In the genomic region with DNA sequence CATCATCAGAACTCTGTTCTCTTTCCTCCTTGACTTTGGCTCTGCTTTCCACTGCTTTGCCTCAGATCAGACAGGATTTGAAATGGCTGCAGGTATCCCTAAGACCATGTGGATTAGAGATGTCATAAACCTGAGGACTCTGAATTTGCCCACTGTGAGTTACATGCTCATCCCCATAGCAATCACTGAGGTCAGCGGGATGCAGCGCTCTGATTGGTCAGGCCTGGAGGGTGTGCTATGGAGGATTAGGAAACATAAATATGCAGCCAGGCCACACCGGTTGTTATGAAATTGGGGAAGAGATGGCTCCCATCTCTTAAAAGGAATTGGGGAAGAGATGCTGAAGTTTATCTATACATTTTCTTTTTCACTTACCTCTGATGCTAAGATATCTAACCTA, we compare ENCODE assay signal across 8 cellular contexts.
A peak's percentile ranks its signal among the peaks of the same experiment; 100 is the strongest.
DNase-seq lines count a peak whose midpoint lies in the region; ATAC-seq and TF ChIP-seq lines count a peak whose summit lies in the region.

No MANE protein-coding gene starts in this region.

- no peaks in the 10 kb centered on the region for H3K9me3 Mint-ChIP-seq in activated T-helper 2 cell treated with anti-CD3 and anti-CD28 coated beads, Interferon-gamma antibody, Interleukin-2, Interleukin-4, amounts not matched to agents 10 μg/mL and 5 μg/mL and 100 μg/mL, durations not matched to agents 14 hours and 24 hours and 36 hours

- peaks cover 4% of the 10 kb centered on the region for H3K4me1 Mint-ChIP-seq in activated T-helper 2 cell treated with anti-CD3 and anti-CD28 coated beads, Interferon-gamma antibody, Interleukin-2, Interleukin-4, amounts not matched to agents 10 μg/mL and 5 μg/mL and 100 μg/mL, durations not matched to agents 14 hours and 24 hours and 36 hours (ENCODE audit: low read depth)

- H3K4me3 ChIP-seq in AG10803 (ENCODE audit: low read length) (no peak overlapping the region), right atrium auricular region (no peak overlapping the region)

- peak; percentile 48 for DNase-seq in AG10803 (ENCODE audit: low read depth)
- peak; percentile 48 for DNase-seq in NCI-H226
- DNase-seq in activated T-helper 2 cell treated with anti-CD3 and anti-CD28 coated beads, Interferon-gamma antibody, Interleukin-2, Interleukin-4, amounts not matched to agents 10 μg/mL and 5 μg/mL and 100 μg/mL, durations not matched to agents 14 hours and 24 hours and 36 hours (ENCODE audit: low spot score), result peak; percentile 22
- peak; percentile 77 for DNase-seq in right atrium auricular region (ENCODE audit: low spot score)
- DNase-seq in stromal cell of bone marrow (ENCODE audit: low read depth), result peak; percentile 28
- DNase-seq in retina, result no peak

- H3K27ac Mint-ChIP-seq in activated T-helper 2 cell treated with anti-CD3 and anti-CD28 coated beads, Interferon-gamma antibody, Interleukin-2, Interleukin-4, amounts not matched to agents 10 μg/mL and 5 μg/mL and 100 μg/mL, durations not matched to agents 14 hours and 24 hours and 36 hours, result no peak overlapping the region

- peaks cover 5% of the 10 kb centered on the region for H3K27me3 Mint-ChIP-seq in activated T-helper 2 cell treated with anti-CD3 and anti-CD28 coated beads, Interferon-gamma antibody, Interleukin-2, Interleukin-4, amounts not matched to agents 10 μg/mL and 5 μg/mL and 100 μg/mL, durations not matched to agents 14 hours and 24 hours and 36 hours (ENCODE audit: low read depth)

- TF ChIP-seq CTCF in AG10803 (conservative IDR thresholded peaks at IDR 0.05; ENCODE audit: low read length) (no peak), right atrium auricular region (IDR thresholded peaks at IDR 0.05) (no peak)

- H3K4me1 ChIP-seq in right atrium auricular region, result no peaks in the 10 kb centered on the region

- H3K27ac ChIP-seq in right atrium auricular region, result no peak overlapping the region

- no peaks in the 10 kb centered on the region for H3K36me3 Mint-ChIP-seq in activated T-helper 2 cell treated with anti-CD3 and anti-CD28 coated beads, Interferon-gamma antibody, Interleukin-2, Interleukin-4, amounts not matched to agents 10 μg/mL and 5 μg/mL and 100 μg/mL, durations not matched to agents 14 hours and 24 hours and 36 hours (ENCODE audit: low read depth)

- H3K36me3 ChIP-seq in right atrium auricular region, result no peaks in the 10 kb centered on the region

- H3K9me3 ChIP-seq in right atrium auricular region, result no peaks in the 10 kb centered on the region

- H3K4me3 Mint-ChIP-seq in activated T-helper 2 cell treated with anti-CD3 and anti-CD28 coated beads, Interferon-gamma antibody, Interleukin-2, Interleukin-4, amounts not matched to agents 10 μg/mL and 5 μg/mL and 100 μg/mL, durations not matched to agents 14 hours and 24 hours and 36 hours (ENCODE audit: low read depth), result no peak overlapping the region

- no peaks in the 10 kb centered on the region for H3K27me3 ChIP-seq in right atrium auricular region

- peak; percentile 100 for ATAC-seq in GM18519 (IDR thresholded peaks at IDR 0.05; ENCODE audit: low FRiP score, unreplicated experiment)
- peak; percentile 100 for ATAC-seq in HG02763 (IDR thresholded peaks at IDR 0.05; ENCODE audit: unreplicated experiment)

- intact Hi-C loops in activated T-helper 2 cell treated with anti-CD3 and anti-CD28 coated beads, Interferon-gamma antibody, Interleukin-2, Interleukin-4, amounts not matched to agents 10 μg/mL and 5 μg/mL and 100 μg/mL, durations not matched to agents 14 hours and 24 hours and 36 hours (cut with micrococcal nuclease), result no loop called here
